Comparison of ENCODE assay signal across 7 cellular contexts in the genomic region with DNA sequence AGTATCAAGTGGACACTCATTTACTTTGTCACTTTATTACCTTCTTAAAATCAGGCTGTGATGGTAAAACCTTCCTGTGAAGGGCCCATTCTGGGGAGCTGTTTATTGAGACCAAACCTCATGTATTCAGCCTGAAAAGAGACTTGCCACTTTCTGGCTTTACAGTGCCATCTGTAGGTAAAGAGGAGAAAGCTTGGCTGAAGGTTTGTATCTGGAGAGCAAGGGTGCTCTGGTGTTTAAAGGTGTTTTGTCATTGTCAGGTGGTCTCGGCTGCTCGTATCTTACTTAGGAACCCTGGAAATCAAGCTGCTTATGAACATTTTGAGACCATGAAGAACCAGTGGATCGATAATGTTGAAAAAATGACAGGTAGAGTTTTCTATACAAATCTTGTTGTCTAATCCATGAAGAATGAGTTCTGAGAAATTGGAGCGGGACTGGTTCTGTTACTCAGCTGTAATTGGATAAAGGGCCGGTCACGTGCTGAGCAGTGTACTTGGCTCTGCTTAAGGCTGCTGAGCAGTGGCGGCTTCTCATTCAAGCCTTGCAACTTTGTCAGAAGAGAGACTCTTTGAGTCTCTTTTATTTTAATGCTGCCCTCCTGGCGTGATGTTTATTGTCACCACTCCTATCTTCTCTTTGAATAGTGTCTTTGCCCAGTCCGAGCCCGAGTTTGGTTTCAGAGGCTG. TPM values are rescaled to one million over a fixed set of nuclear protein-coding genes. Genes with fewer than 3 reads are reported as not detected.
DNase-seq lines count a peak whose midpoint lies in the region; ATAC-seq, FAIRE-seq and TF ChIP-seq lines count a peak whose summit lies in the region.

No MANE protein-coding gene starts in this region.

- SMC1A ChIA-PET in GM12878 (lab: Charles Lee; ENCODE audit: uncharacterized antibody, unreplicated experiment), result interaction anchor here (0.9 to 4.1 kb wide), 25 partner anchors 10 to 309 kb away, joined by 3 to 70 read pairs (median 3); no protein-coding TSS in a partner anchor

- TF ChIP-seq CTCF in KMS-11 (conservative IDR thresholded peaks at IDR 0.05; ENCODE audit: low read depth, low read length) (peak; percentile 69), GM12878 (IDR thresholded peaks at IDR 0.05 in 2 of 3, conservative IDR thresholded peaks at IDR 0.05 in 1 of 3; ENCODE audit: control insufficient read depth in 2 of 3, extremely low read depth in 1 of 3, insufficient read depth in 1 of 3, low read depth in 3 of 3, low read length in 3 of 3) (peak; percentile 52 to 71 (median 67)), nephron (IDR thresholded peaks at IDR 0.05; ENCODE audit: unreplicated experiment in 3 of 3) (peak; percentile 22 to 33 (median 27))

- no peaks in the 10 kb centered on the region for H3K9me3 ChIP-seq in GM12878 (replicated peaks; ENCODE audit: control insufficient read depth, insufficient read depth, low read length)

- BruUV-seq in GM12878 (replicated peaks; lab: Mats Ljungman, UMichigan), result no TSS peak

- intact Hi-C loops in GM12878 (cut with micrococcal nuclease; ENCODE audit: unreplicated experiment) (loop anchor here (2.0 kb wide), 1 partner anchor 217 kb away; no protein-coding TSS in a partner anchor), sciatic nerve (cut with DNase I) (no loop called here)

- H3K4me1 ChIP-seq in KMS-11 (ENCODE audit: low read depth, poor library complexity, severe bottlenecking), result no peaks in the 10 kb centered on the region
- no peaks in the 10 kb centered on the region for H3K4me1 ChIP-seq in GM12878 (ENCODE audit: control insufficient read depth, insufficient read depth, low read length)

- no peaks in the 10 kb centered on the region for H3K4me1 Mint-ChIP-seq in nephron

- H2AFZ ChIP-seq in KMS-11 (ENCODE audit: low read depth), result no peak overlapping the region
- H2AFZ ChIP-seq in GM12878 (ENCODE audit: control insufficient read depth, low read depth, low read length), result no peak overlapping the region

- H3K36me3 ChIP-seq in KMS-11 (ENCODE audit: insufficient read depth) (no peaks in the 10 kb centered on the region), GM12878 (ENCODE audit: control insufficient read depth in 2 of 2, insufficient read depth in 2 of 2, low read length in 1 of 2) (peaks cover 0 to 5% of the 10 kb centered on the region in 2 experiments; a peak in 1 of 4 replicates)

- POLR2A ChIA-PET in GM12878 (lab: Charles Lee), result interaction anchor here (0.5 kb wide), 1 partner anchor 12 kb away, joined by 3 read pairs; no protein-coding TSS in a partner anchor

- WGBS in GM12878 (ENCODE audit: insufficient coverage, insufficient replicate concordance, low lambda C conversion rate, missing lambda C conversion rate), result 56% methylated on average over 10 of the region's 10 CpGs

- RAD21 ChIA-PET in GM12878 (lab: Charles Lee; ENCODE audit: unreplicated experiment), result interaction anchor here (0.6 to 3.5 kb wide), 15 partner anchors 14 to 224 kb away, joined by 3 to 35 read pairs (median 5); a partner anchor contains a TSS

- H3K36me3 Mint-ChIP-seq in nephron (ENCODE audit: low read depth), result peaks cover 84% of the 10 kb centered on the region

- no peak overlapping the region for H3K4me2 ChIP-seq in KMS-11
- no peak overlapping the region for H3K4me2 ChIP-seq in GM12878 (ENCODE audit: control insufficient read depth, insufficient read depth)

- H3K4me3 ChIP-seq in KMS-11 (IDR thresholded peaks at IDR 0.05; ENCODE audit: insufficient read depth, low read depth, low read length) (no peak overlapping the region), GM12878 (no peak overlapping the region)

- TF ChIP-seq EP300 in GM12878 (IDR thresholded peaks at IDR 0.05; ENCODE audit: borderline replicate concordance in 1 of 2, control insufficient read depth in 1 of 2, low read depth in 2 of 2, low read length in 2 of 2), result no peak

- CTCF ChIA-PET in GM12878 (lab: Yijun Ruan, JAX), result interaction anchor here (0.7 to 13.9 kb wide), 34 partner anchors 9 to 322 kb away, joined by 3 to 185 read pairs (median 4); a partner anchor contains a TSS

- H3K79me2 ChIP-seq in KMS-11 (ENCODE audit: insufficient read depth, low read depth) (no peaks in the 10 kb centered on the region), GM12878 (ENCODE audit: control insufficient read depth, insufficient read depth, low read length) (no peaks in the 10 kb centered on the region)

- no peaks in the 10 kb centered on the region for H3K27me3 Mint-ChIP-seq in nephron (ENCODE audit: low read depth)

- no peak overlapping the region for H3K27ac ChIP-seq in KMS-11
- H3K27ac ChIP-seq in GM12878 (ENCODE audit: control insufficient read depth, insufficient read depth), result no peak overlapping the region

- no peak overlapping the region for H3K9ac ChIP-seq in KMS-11
- no peak overlapping the region for H3K9ac ChIP-seq in GM12878 (ENCODE audit: control insufficient read depth, insufficient read depth, low read length)

- no peak overlapping the region for H3K4me3 Mint-ChIP-seq in nephron

- FAIRE-seq in G401.6 (lab: Jason Lieb, UNC), result peak; percentile 78
- FAIRE-seq in GM12878 (lab: Jason Lieb, UNC), result peak; percentile 23

- H4K20me1 ChIP-seq in KMS-11 (ENCODE audit: insufficient read depth) (no peaks in the 10 kb centered on the region), GM12878 (ENCODE audit: control insufficient read depth, insufficient read depth) (no peaks in the 10 kb centered on the region)

- ATAC-seq in GM12878 (peak; percentile 85), GM21737 (IDR thresholded peaks at IDR 0.05; ENCODE audit: unreplicated experiment) (no peak), sciatic nerve (no peak)

- H3K27me3 ChIP-seq in KMS-11 (ENCODE audit: insufficient read depth, low read depth) (no peaks in the 10 kb centered on the region), GM12878 (replicated peaks in 1 of 2; ENCODE audit: control insufficient read depth in 2 of 2, insufficient read depth in 2 of 2, low read length in 1 of 2) (no peaks in the 10 kb centered on the region)

- peak; percentile 84 for TF ChIP-seq RAD21 in GM12878 (IDR thresholded peaks at IDR 0.05; ENCODE audit: insufficient read depth, low read depth, low read length)

- DNase-seq in GM12878 (ENCODE audit: low read depth, low spot score), result no peak
- DNase-seq in stimulated activated CD4-positive, alpha-beta T cell treated with anti-CD3 and anti-CD28 coated beads, Interleukin-15, amount 100 ng/mL, for 24 hours, result no peak
- no peak for DNase-seq in sciatic nerve (ENCODE audit: low spot score)

- in situ Hi-C loops in GM12878 (cut with MboI), result no loop called here

- H3K27ac Mint-ChIP-seq in nephron, result no peak overlapping the region

- H3K9me3 Mint-ChIP-seq in nephron, result no peaks in the 10 kb centered on the region

- TF ChIP-seq POLR2A in GM12878 (IDR thresholded peaks at IDR 0.05; ENCODE audit: low read depth, low read length), result no peak

TF ChIP-seq in GM12878, 131 proteins besides CTCF, POLR2A, EP300 and RAD21:
- TF ChIP-seq SMC3 (IDR thresholded peaks at IDR 0.05; ENCODE audit: borderline replicate concordance, low read length) (peak; percentile 64; the same call in 1 of the 2 replicates), RCOR1 (conservative IDR thresholded peaks at IDR 0.05; ENCODE audit: low read depth, low read length) (no peak)

RNA-seq across cellular contexts. Expression of a gene that starts 46.9 kb away (rescaled TPM):
- total RNA-seq in GM12878 (2013; cell fraction: nucleolus; rRNA removed), result 54.6 and 57.6 TPM in 2 replicates
- 46.8 and 52.3 TPM in 2 replicates for total RNA-seq in GM12878 (2014; rRNA removed)
- total RNA-seq in GM12878 (2014; rRNA removed; fragmentation: Illumina TruSeq; extraction: Trizol), result 44.6 TPM in 2 replicates
- total RNA-seq in GM12878 (2021), result 46.7 and 48.6 TPM in 2 replicates
- polyA plus RNA-seq in GM12878 (2011; ENCODE audit: low read depth), result 23.9 TPM
- 83.4 and 108 TPM in 2 replicates for polyA plus RNA-seq in GM12878 (2011; rRNA removed)
- 35.1 and 42.3 TPM in 2 replicates for polyA plus RNA-seq in GM12878 (2011; cell fraction: cytosol; rRNA removed)
- polyA plus RNA-seq in GM12878 (2011; cell fraction: nucleus; rRNA removed), result 32.4 and 36.4 TPM in 2 replicates
- polyA plus RNA-seq in GM12878 (2012), result 25.1 and 33.0 TPM in 2 replicates
- 70.9 and 96.8 TPM in 2 replicates for polyA plus RNA-seq in GM12878 (2014; fragmentation: Illumina TruSeq; extraction: Trizol)
- polyA plus RNA-seq in GM12878 (2014; fragmentation: Nextera tagmentation; extraction: Ambion mirVana), result 10 to 100 TPM; 22.1 to 29.6 TPM
- 46.6 and 47.4 TPM in 2 replicates for polyA plus RNA-seq in GM12878 (2014; rRNA removed)
- 10 to 100 TPM; 72.4 to 72.9 TPM for polyA plus RNA-seq in GM12878 (2016; fragmentation: Nextera tagmentation; extraction: Ambion mirVana)
- 51.2 and 72.1 TPM in 2 replicates for polyA minus RNA-seq in GM12878 (2011; rRNA and poly(A)+ RNA removed)
- 16.6 and 25.1 TPM in 2 replicates for polyA minus RNA-seq in GM12878 (2011; cell fraction: cytosol; rRNA and poly(A)+ RNA removed)
- 23.9 and 32.9 TPM in 2 replicates for polyA minus RNA-seq in GM12878 (2011; cell fraction: nucleus; rRNA and poly(A)+ RNA removed)
- 27.2 TPM for total RNA-seq in sciatic nerve

RNA-seq across cellular contexts. Expression of a gene that starts 47.3 kb away (rescaled TPM):
- total RNA-seq in GM12878 (2013; cell fraction: nucleolus; rRNA removed), result 99.1 and 113 TPM in 2 replicates
- total RNA-seq in GM12878 (2014; rRNA removed) (65.5 and 79.2 TPM in 2 replicates), GM12878 (2014; rRNA removed; fragmentation: Illumina TruSeq; extraction: Trizol) (77.2 and 77.5 TPM in 2 replicates), GM12878 (2021) (71.9 and 73.6 TPM in 2 replicates), sciatic nerve (32.5 TPM)
- 28.6 TPM for polyA plus RNA-seq in GM12878 (2011; ENCODE audit: low read depth)
- polyA plus RNA-seq in GM12878 (2011; rRNA removed) (42.0 and 60.5 TPM in 2 replicates), GM12878 (2014; fragmentation: Illumina TruSeq; extraction: Trizol) (85.8 and 106 TPM in 2 replicates), GM12878 (2014; fragmentation: Nextera tagmentation; extraction: Ambion mirVana) (100 to 1,000 TPM; 107 to 117 TPM), GM12878 (2014; rRNA removed) (50.3 and 67.4 TPM in 2 replicates), GM12878 (2016; fragmentation: Nextera tagmentation; extraction: Ambion mirVana) (100 to 1,000 TPM; 148 to 151 TPM)
- 18.0 and 19.4 TPM in 2 replicates for polyA plus RNA-seq in GM12878 (2011; cell fraction: cytosol; rRNA removed)
- 16.0 and 16.3 TPM in 2 replicates for polyA plus RNA-seq in GM12878 (2011; cell fraction: nucleus; rRNA removed)
- polyA plus RNA-seq in GM12878 (2012), result 31.2 and 42.7 TPM in 2 replicates
- 16.9 and 23.5 TPM in 2 replicates for polyA minus RNA-seq in GM12878 (2011; rRNA and poly(A)+ RNA removed)
- polyA minus RNA-seq in GM12878 (2011; cell fraction: cytosol; rRNA and poly(A)+ RNA removed), result 6.1 and 8.9 TPM in 2 replicates
- polyA minus RNA-seq in GM12878 (2011; cell fraction: nucleus; rRNA and poly(A)+ RNA removed), result 25.1 and 39.7 TPM in 2 replicates
